In genomic region chr3:101865751-101866509, GRCh38 we compare ENCODE assay signal across 1 cellular context.
TF ChIP-seq lines count a peak whose summit lies in the region.

No MANE protein-coding gene starts in this region.

TF ChIP-seq in H1, 55 proteins besides CTCF, POLR2A, EP300 and RAD21:
- TF ChIP-seq CEBPB (IDR thresholded peaks at IDR 0.05; ENCODE audit: low read depth, low read length) (peak; percentile 96), CHD2 (IDR thresholded peaks at IDR 0.05; ENCODE audit: low read length) (no peak), CBX8 (IDR thresholded peaks at IDR 0.05; ENCODE audit: borderline replicate concordance, low read depth, low read length) (no peak)
- TF ChIP-seq, protein P1, sequence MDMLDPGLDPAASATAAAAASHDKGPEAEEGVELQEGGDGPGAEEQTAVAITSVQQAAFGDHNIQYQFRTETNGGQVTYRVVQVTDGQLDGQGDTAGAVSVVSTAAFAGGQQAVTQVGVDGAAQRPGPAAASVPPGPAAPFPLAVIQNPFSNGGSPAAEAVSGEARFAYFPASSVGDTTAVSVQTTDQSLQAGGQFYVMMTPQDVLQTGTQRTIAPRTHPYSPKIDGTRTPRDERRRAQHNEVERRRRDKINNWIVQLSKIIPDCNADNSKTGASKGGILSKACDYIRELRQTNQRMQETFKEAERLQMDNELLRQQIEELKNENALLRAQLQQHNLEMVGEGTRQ (IDR thresholded peaks at IDR 0.05; ENCODE audit: low read length), result no peak
